24 cellular contexts compared by ENCODE assay signal in the genomic region with DNA sequence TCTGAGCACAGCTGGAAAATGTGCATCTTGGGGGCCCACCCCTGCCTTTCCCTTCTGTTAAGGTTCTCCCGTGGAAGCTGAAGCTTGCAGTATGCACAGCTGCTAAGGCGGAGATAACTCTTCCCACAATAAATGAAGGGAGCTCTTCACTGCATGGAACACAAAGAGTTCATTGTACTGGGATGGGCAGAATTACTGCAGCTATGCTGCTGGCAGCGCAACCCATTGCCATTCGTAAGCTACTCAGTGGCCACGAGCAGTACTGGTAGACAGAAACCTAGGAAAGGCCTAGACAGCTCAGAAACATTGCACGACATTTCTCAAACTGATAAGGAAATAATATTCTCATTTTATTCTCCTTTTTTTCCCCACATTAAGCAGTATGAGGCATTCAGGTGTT.
DNase-seq lines count a peak whose midpoint lies in the region; ATAC-seq, FAIRE-seq and TF ChIP-seq lines count a peak whose summit lies in the region.
"Had no signal": no experiment of that assay in that cellular context is flagged by ENCODE, and none has a peak within 500 bp of the region (broad histone marks: within the 10 kb centered on the region; RNA-seq: fewer than 3 reads in every experiment).

No MANE protein-coding gene starts in this region.

- no peak for TF ChIP-seq RAD21 in H1 (IDR thresholded peaks at IDR 0.05 in 1 of 2, conservative IDR thresholded peaks at IDR 0.05 in 1 of 2; ENCODE audit: low read depth in 2 of 2, low read length in 2 of 2)

- POLR2A ChIA-PET in H1 (lab: Charles Lee; ENCODE audit: partially characterized antibody), result no interaction called here

- H3K36me3 ChIP-seq in H1 (ENCODE audit: control insufficient read depth in 2 of 4, insufficient read depth in 4 of 4, low read length in 3 of 4), result no peaks in the 10 kb centered on the region
- H3K36me3 ChIP-seq: breast epithelium, spleen had no signal

- H3K79me2 ChIP-seq in H1 (ENCODE audit: control insufficient read depth in 1 of 2, insufficient read depth in 2 of 2, low read length in 2 of 2), result no peaks in the 10 kb centered on the region

- no peak for TF ChIP-seq POLR2A in H1 (IDR thresholded peaks at IDR 0.05; ENCODE audit: control extremely low read depth in 1 of 2, low read depth in 2 of 2, low read length in 2 of 2)

- H3K4me1 Mint-ChIP-seq in nephron, result no peaks in the 10 kb centered on the region
- H3K4me1 Mint-ChIP-seq: activated naive CD8-positive, alpha-beta T cell treated with anti-CD3 and anti-CD28 coated beads, Interleukin-2, amount 50 U/mL, for 24 hours; B cell; nephron progenitor cell had no signal

- H2BK20ac ChIP-seq in H1 (ENCODE audit: low read length), result peak overlapping the region; percentile 27; the same call in 1 of the 2 replicates

- no peak overlapping the region for H3K4me3 ChIP-seq in H1 (ENCODE audit: extremely low read depth in 1 of 4, insufficient read depth in 2 of 4, low read depth in 3 of 4, low read length in 4 of 4)
- H3K4me3 ChIP-seq in coronary artery, result no peak overlapping the region
- H3K4me3 ChIP-seq: breast epithelium, spleen had no signal

- no peak overlapping the region for H3K56ac ChIP-seq in H1 (replicated peaks; ENCODE audit: insufficient read length, low read depth, low read length)

- no peaks in the 10 kb centered on the region for H4K20me1 ChIP-seq in H1 (replicated peaks in 1 of 2; ENCODE audit: control insufficient read depth in 1 of 2, insufficient read depth in 2 of 2, low read length in 2 of 2)

- WGBS in H1 (ENCODE audit: extremely low coverage in 1 of 2, insufficient coverage in 1 of 2, insufficient read length in 1 of 2, insufficient replicate concordance in 2 of 2, low coverage in 1 of 2, low lambda C conversion rate in 2 of 2, missing lambda C conversion rate in 1 of 2), 2 experiments, result 84% methylated on average over 6 of the region's 6 CpGs; no CpG with 5 or more reads in 1 of the 2 experiments

- no peak overlapping the region for H2AK5ac ChIP-seq in H1 (ENCODE audit: low read depth, low read length)

- CTCF ChIA-PET in H1 (lab: Charles Lee; ENCODE audit: partially characterized antibody), result interaction anchor here (0.8 kb wide), 1 partner anchor 11 kb away, joined by 3 read pairs; no protein-coding TSS in a partner anchor

- FAIRE-seq in H1 (lab: Jason Lieb, UNC), result no peak

- peak overlapping the region in 2 of 3 experiments; percentile 2 to 27 for H3K27ac Mint-ChIP-seq in nephron
- H3K27ac Mint-ChIP-seq: activated naive CD8-positive, alpha-beta T cell treated with anti-CD3 and anti-CD28 coated beads, Interleukin-2, amount 50 U/mL, for 24 hours; activated T-helper 2 cell treated with anti-CD3 and anti-CD28 coated beads, Interferon-gamma antibody, Interleukin-2, Interleukin-4, amounts not matched to agents 10 μg/mL and 5 μg/mL and 100 μg/mL, durations not matched to agents 14 hours and 24 hours and 36 hours; B cell; nephron progenitor cell had no signal

- no peak overlapping the region for H3K9ac ChIP-seq in H1 (replicated peaks in 1 of 4; ENCODE audit: extremely low read depth in 1 of 4, low read depth in 3 of 4, low read length in 3 of 4)

- H4K5ac ChIP-seq in H1 (ENCODE audit: insufficient read length, low read depth, low read length), result no peak overlapping the region

- no peak overlapping the region for H3K14ac ChIP-seq in H1 (ENCODE audit: insufficient read length)

- no peak overlapping the region for H3K4me3 Mint-ChIP-seq in nephron
- H3K4me3 Mint-ChIP-seq: activated naive CD8-positive, alpha-beta T cell treated with anti-CD3 and anti-CD28 coated beads, Interleukin-2, amount 50 U/mL, for 24 hours; B cell; nephron progenitor cell had no signal

- no peaks in the 10 kb centered on the region for H3K23me2 ChIP-seq in H1 (ENCODE audit: low read depth, low read length)

- no peak overlapping the region for H3K23ac ChIP-seq in H1 (ENCODE audit: insufficient read length)

- no peaks in the 10 kb centered on the region for H3K36me3 Mint-ChIP-seq in nephron (ENCODE audit: low read depth)

- TF ChIP-seq CTCF in H1 (IDR thresholded peaks at IDR 0.05; ENCODE audit: control extremely low read depth in 1 of 3, insufficient read depth in 1 of 3, low read depth in 1 of 3, low read length in 3 of 3) (no peak), nephron (IDR thresholded peaks at IDR 0.05; ENCODE audit: unreplicated experiment in 3 of 3) (no peak), coronary artery (IDR thresholded peaks at IDR 0.05) (no peak)

- H3K18ac ChIP-seq in H1 (ENCODE audit: extremely low read depth, low read length), result no peak overlapping the region

- H2BK120ac ChIP-seq in H1 (replicated peaks; ENCODE audit: low read depth, low read length), result no peak overlapping the region

- H2AFZ ChIP-seq in H1 (ENCODE audit: low read length), result peak overlapping the region; percentile 15; the same call in 1 of the 2 replicates

- H4K91ac ChIP-seq in H1 (replicated peaks; ENCODE audit: insufficient read length, low read length), result peak overlapping the region; percentile 48

- no peak overlapping the region for H2BK12ac ChIP-seq in H1 (ENCODE audit: low read depth, low read length)

- H3K4me2 ChIP-seq in H1 (ENCODE audit: insufficient read depth in 1 of 2, low read depth in 2 of 2, low read length in 2 of 2), result no peak overlapping the region

- no peak overlapping the region for H2BK15ac ChIP-seq in H1 (ENCODE audit: low read length)

- H4K8ac ChIP-seq in H1 (ENCODE audit: extremely low read depth, insufficient read depth, low read length), result no peak overlapping the region

- H3K27ac ChIP-seq in H1 (ENCODE audit: low read depth, low read length) (no peak overlapping the region), coronary artery (no peak overlapping the region)
- H3K27ac ChIP-seq: epithelial cell of prostate, spleen had no signal

- no peaks in the 10 kb centered on the region for H3K9me3 Mint-ChIP-seq in nephron
- H3K9me3 Mint-ChIP-seq: nephron progenitor cell had no signal

- ATAC-seq in GM18873 (IDR thresholded peaks at IDR 0.05; ENCODE audit: low FRiP score, unreplicated experiment), result no peak
- ATAC-seq: activated naive CD8-positive, alpha-beta T cell treated with anti-CD3 and anti-CD28 coated beads, Interleukin-2, amount 50 U/mL, for 24 hours; left cardiac atrium had no signal

- no peak for TF ChIP-seq EP300 in H1 (IDR thresholded peaks at IDR 0.05; ENCODE audit: borderline replicate concordance in 1 of 2, low read depth in 2 of 2, low read length in 2 of 2)

- H3K27me3 ChIP-seq in H1 (replicated peaks in 1 of 4; ENCODE audit: control insufficient read depth in 3 of 4, extremely low read depth in 1 of 4, insufficient read depth in 3 of 4, low read length in 3 of 4), result no peaks in the 10 kb centered on the region
- H3K27me3 ChIP-seq: breast epithelium, spleen had no signal

- no peaks in the 10 kb centered on the region for H3K79me1 ChIP-seq in H1 (ENCODE audit: low read depth, low read length)

- peak overlapping the region; percentile 62; the same call in 1 of the 2 replicates for H2BK5ac ChIP-seq in H1 (ENCODE audit: low read depth, low read length)

- DNase-seq in NCI-H82 (lab: John Stamatoyannopoulos, UW), result peak; percentile 0
- DNase-seq in NCI-H82 treated with DMSO at 0.1 percent for 48 hours (lab: John Stamatoyannopoulos, UW; ENCODE audit: unreplicated experiment), result no peak
- no peak for DNase-seq in H1 (ENCODE audit: low read depth in 1 of 2, low spot score in 2 of 2)
- no peak for DNase-seq in GM19240 (ENCODE audit: insufficient read length, low spot score)
- no peak for DNase-seq in coronary artery (ENCODE audit: low spot score)
- DNase-seq in cerebellar nuclear complex (lab: John Stamatoyannopoulos, UW), result no peak
- DNase-seq: activated CD4-positive, alpha-beta T cell treated with anti-CD3 and anti-CD28 coated beads, Interleukin-2, amount 50 U/mL, for 1 hour; activated CD8-positive, alpha-beta memory T cell treated with anti-CD3 and anti-CD28 coated beads, Interleukin-2, amount 50 U/mL, for 4 hours; activated naive CD8-positive, alpha-beta T cell treated with anti-CD3 and anti-CD28 coated beads, Interleukin-2, amount 50 U/mL, for 24 hours; Caco-2; HCEC 1CT; left cardiac atrium; mesenchymal stem cell; NCI-H1105 treated with DMSO at 0.1 percent for 48 hours; NCI-H2107; nephron progenitor cell; SHP77; spleen had no signal

- H3K27me3 Mint-ChIP-seq in nephron (ENCODE audit: low read depth), result no peaks in the 10 kb centered on the region
- H3K27me3 Mint-ChIP-seq: activated naive CD8-positive, alpha-beta T cell treated with anti-CD3 and anti-CD28 coated beads, Interleukin-2, amount 50 U/mL, for 24 hours; B cell had no signal

- no peaks in the 10 kb centered on the region for H3K9me3 ChIP-seq in H1 (ENCODE audit: insufficient read depth in 2 of 2, low read depth in 1 of 2, low read length in 1 of 2)
- H3K9me3 ChIP-seq: breast epithelium, Caco-2, spleen had no signal

- peaks cover 0 to 9% (median 3%) of the 10 kb centered on the region in 4 experiments; a peak in 4 of 7 replicates for H3K4me1 ChIP-seq in H1 (replicated peaks in 1 of 4; ENCODE audit: control insufficient read depth in 3 of 4, insufficient read depth in 4 of 4, low read length in 3 of 4)
- H3K4me1 ChIP-seq: breast epithelium, Caco-2, spleen had no signal

- H3K4ac ChIP-seq in H1 (replicated peaks; ENCODE audit: insufficient read length, low read depth, low read length), result no peak overlapping the region

TF ChIP-seq in H1, 55 proteins besides CTCF, POLR2A, EP300 and RAD21:
- TF ChIP-seq SP4 (IDR thresholded peaks at IDR 0.05; ENCODE audit: low read length), result no peak
- TF ChIP-seq, protein P1, sequence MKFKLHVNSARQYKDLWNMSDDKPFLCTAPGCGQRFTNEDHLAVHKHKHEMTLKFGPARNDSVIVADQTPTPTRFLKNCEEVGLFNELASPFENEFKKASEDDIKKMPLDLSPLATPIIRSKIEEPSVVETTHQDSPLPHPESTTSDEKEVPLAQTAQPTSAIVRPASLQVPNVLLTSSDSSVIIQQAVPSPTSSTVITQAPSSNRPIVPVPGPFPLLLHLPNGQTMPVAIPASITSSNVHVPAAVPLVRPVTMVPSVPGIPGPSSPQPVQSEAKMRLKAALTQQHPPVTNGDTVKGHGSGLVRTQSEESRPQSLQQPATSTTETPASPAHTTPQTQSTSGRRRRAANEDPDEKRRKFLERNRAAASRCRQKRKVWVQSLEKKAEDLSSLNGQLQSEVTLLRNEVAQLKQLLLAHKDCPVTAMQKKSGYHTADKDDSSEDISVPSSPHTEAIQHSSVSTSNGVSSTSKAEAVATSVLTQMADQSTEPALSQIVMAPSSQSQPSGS (IDR thresholded peaks at IDR 0.05; ENCODE audit: low read length), result no peak
